In the genomic region with DNA sequence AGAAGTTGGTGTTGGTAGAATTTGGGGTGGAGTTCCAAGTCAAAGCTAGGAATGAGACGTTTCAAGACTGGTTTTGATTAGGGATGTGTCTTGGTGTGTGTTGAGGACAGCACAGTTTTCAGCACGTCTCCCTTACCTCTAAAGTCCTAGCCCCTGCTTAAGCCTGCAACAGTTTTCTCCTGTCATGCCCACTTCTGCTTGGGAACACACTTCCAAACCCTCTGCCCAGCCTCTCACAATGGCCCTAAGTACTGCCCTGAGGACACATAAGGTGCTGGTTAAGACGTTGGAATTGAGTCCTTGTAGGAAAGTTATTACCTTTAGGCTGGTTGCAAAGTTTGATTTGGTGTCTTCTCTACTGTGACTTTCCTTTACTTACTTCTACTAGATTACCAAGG, we compare ENCODE assay signal across 8 cellular contexts. TPM values are rescaled to one million over a fixed set of nuclear protein-coding genes. Genes with fewer than 3 reads are reported as not detected.
DNase-seq lines count a peak whose midpoint lies in the region; ATAC-seq and TF ChIP-seq lines count a peak whose summit lies in the region.

No MANE protein-coding gene starts in this region.

- H3K4me1 ChIP-seq in adipocyte (ENCODE audit: control insufficient read depth, insufficient read depth, low read length) = peaks cover 22% of the 10 kb centered on the region
- H3K4me1 ChIP-seq in lower lobe of right lung = peaks cover 23% of the 10 kb centered on the region

- intact Hi-C loops in lower lobe of right lung (cut with DNase I) = no loop called here

- no peak for TF ChIP-seq CTCF in lower lobe of right lung (IDR thresholded peaks at IDR 0.05)

- H3K36me3 ChIP-seq in adipocyte (ENCODE audit: control insufficient read depth, insufficient read depth, low read length, severe bottlenecking) (peaks cover 11% of the 10 kb centered on the region), lower lobe of right lung (peaks cover 3% of the 10 kb centered on the region)

- peak; percentile 27 for DNase-seq in AG08396 (ENCODE audit: low spot score)
- DNase-seq in HT-29 (ENCODE audit: low spot score) = peak; percentile 56
- DNase-seq in adipocyte (ENCODE audit: low read depth) = no peak
- no peak for DNase-seq in lower lobe of right lung
- no peak for DNase-seq in NCI-H1436 (lab: John Stamatoyannopoulos, UW)
- no peak for DNase-seq in NCI-H82 treated with DMSO at 0.1 percent for 48 hours (lab: John Stamatoyannopoulos, UW; ENCODE audit: unreplicated experiment)
- no peak for DNase-seq in midbrain (lab: John Stamatoyannopoulos, UW)
- DNase-seq in activated CD8-positive, alpha-beta memory T cell treated with anti-CD3 and anti-CD28 coated beads, Interleukin-2, amount 50 U/mL, for 48 hours = no peak

- H3K4me3 ChIP-seq in adipocyte (ENCODE audit: low read length) = peak overlapping the region; percentile 84
- peak overlapping the region; percentile 78 for H3K4me3 ChIP-seq in lower lobe of right lung

- H3K27me3 ChIP-seq in adipocyte (replicated peaks; ENCODE audit: control insufficient read depth, insufficient read depth, low read length) = no peaks in the 10 kb centered on the region
- H3K27me3 ChIP-seq in lower lobe of right lung (ENCODE audit: low read depth) = no peaks in the 10 kb centered on the region

- H3K27ac ChIP-seq in lower lobe of right lung = no peak overlapping the region

- no peak overlapping the region for H3K9ac ChIP-seq in adipocyte (ENCODE audit: low read length)

- ATAC-seq in lower lobe of right lung = no peak

- H3K9me3 ChIP-seq in adipocyte (ENCODE audit: control insufficient read depth, low read length) (no peaks in the 10 kb centered on the region), lower lobe of right lung (no peaks in the 10 kb centered on the region)

RNA-seq across cellular contexts. Expression of gene BMAL2, which starts 0.7 kb away (rescaled TPM):
- 20.2 and 22.3 TPM in 2 replicates for total RNA-seq in HT-29 (2014; rRNA removed; shearing (Covaris generic))
- 2.6 TPM for total RNA-seq in lower lobe of right lung

Comparison
In these comparisons a context has a peak if more than half of its experiments do, and no peak if none do; other contexts are left out.
1. DNase-seq: peak in AG08396 (single experiment) and HT-29 (single experiment); none in adipocyte (single experiment), lower lobe of right lung (single experiment), NCI-H1436 (single experiment), NCI-H82 treated with DMSO at 0.1 percent for 48 hours (single experiment), midbrain (single experiment) and activated CD8-positive, alpha-beta memory T cell treated with anti-CD3 and anti-CD28 coated beads, Interleukin-2, amount 50 U/mL, for 48 hours (single experiment).